ENCODE assay signal across 33 cellular contexts in genomic region chr5:176714067-176714466, GRCh38.
DNase-seq lines count a peak whose midpoint lies in the region; ATAC-seq and TF ChIP-seq lines count a peak whose summit lies in the region.
"Had no signal": no experiment of that assay in that cellular context is flagged by ENCODE, and none has a peak within 500 bp of the region (broad histone marks: within the 10 kb centered on the region; RNA-seq: fewer than 3 reads in every experiment).

No MANE protein-coding gene starts in this region.

- intact Hi-C loops in activated CD4-positive, alpha-beta T cell treated with anti-CD3 and anti-CD28 coated beads for 36 hours (cut with DNase I, micrococcal nuclease) = no loop called here
- intact Hi-C loops in CD8-positive, alpha-beta T cell (cut with DNase I, micrococcal nuclease) = no loop called here

- H4K20me1 ChIP-seq in GM23248 (ENCODE audit: insufficient read depth) = no peaks in the 10 kb centered on the region

- CTCF ChIA-PET in activated CD4-positive, alpha-beta T cell treated with anti-CD3 and anti-CD28 coated beads for 36 hours (lab: Charles Lee) = no interaction called here
- CTCF ChIA-PET in activated CD4-positive, alpha-beta T cell treated with anti-CD3 and anti-CD28 coated beads, Interleukin-2, amount 10 ng/mL, durations not matched to agents 7 days and 5 days (lab: Charles Lee) = interaction anchor here (1.1 to 2.3 kb wide), 2 partner anchors 11 to 23 kb away, joined by 4 to 6 read pairs; no protein-coding TSS in a partner anchor
- CTCF ChIA-PET in CD8-positive, alpha-beta T cell (lab: Charles Lee) = interaction anchor here (0.6 kb wide), 1 partner anchor 258 kb away, joined by 3 read pairs; no protein-coding TSS in a partner anchor

- H3K9me2 ChIP-seq in GM23248 (ENCODE audit: insufficient read depth) = no peaks in the 10 kb centered on the region

- DNase-seq in activated CD4-positive, alpha-beta T cell treated with anti-CD3 and anti-CD28 coated beads for 36 hours = peak; percentile 33
- DNase-seq in activated CD4-positive, alpha-beta T cell treated with anti-CD3 and anti-CD28 coated beads, Interleukin-2, amount 10 ng/mL, durations not matched to agents 7 days and 5 days = no peak
- peak; percentile 23 for DNase-seq in GM23248
- DNase-seq in RPMI7951 (ENCODE audit: low read depth) = peak; percentile 51
- DNase-seq in fibroblast of mammary gland (ENCODE audit: low read depth) = peak; percentile 8
- no peak for DNase-seq in CD8-positive, alpha-beta T cell
- DNase-seq in omental fat pad (ENCODE audit: low spot score) = no peak
- DNase-seq: 8988T; activated CD4-positive, alpha-beta T cell treated with anti-CD3 and anti-CD28 coated beads, Interleukin-2, amount 50 U/mL, for 4 hours; activated CD8-positive, alpha-beta memory T cell treated with anti-CD3 and anti-CD28 coated beads, Interleukin-2, amount 50 U/mL, for 48 hours; activated naive CD4-positive, alpha-beta T cell treated with Interleukin-2 at 50 U/mL for 16 hours; adrenal gland; body of pancreas; cerebellar nuclear complex; dorsolateral prefrontal cortex; GOT3; left cardiac atrium; MM.1S; NCI-H1417 treated with DMSO at 0.1 percent for 48 hours; NCI-H2081; NCI-H2227 treated with DMSO at 0.1 percent for 48 hours; NCI-H69; stimulated activated naive B cell treated with anti-CD40 and anti-IgM and Interleukin-4, amounts not matched to agents 10 μg/mL and 1 μg/mL and 100 μg/mL, for 72 hours; T-helper 9 cell had no signal

- H3K27ac ChIP-seq in GM23248 = no peak overlapping the region
- no peak overlapping the region for H3K27ac ChIP-seq in CD8-positive, alpha-beta T cell (ENCODE audit: low read depth, low read length)
- H3K27ac ChIP-seq: adrenal gland, body of pancreas, C4-2B, gastroesophageal sphincter, hepatocyte, SJSA1 had no signal

- in situ Hi-C loops in GM23248 (cut with MboI) = no loop called here

- H3K4me3 ChIP-seq in GM23248 (no peak overlapping the region), fibroblast of mammary gland (ENCODE audit: control insufficient read depth, low read depth, low read length) (no peak overlapping the region)
- no peak overlapping the region for H3K4me3 ChIP-seq in CD8-positive, alpha-beta T cell (ENCODE audit: low read depth, low read length)
- H3K4me3 ChIP-seq: adrenal gland, body of pancreas, dorsolateral prefrontal cortex, gastroesophageal sphincter, hepatocyte, K562, SJSA1 had no signal

- no peak overlapping the region for H3K4me3 Mint-ChIP-seq in activated CD4-positive, alpha-beta T cell treated with anti-CD3 and anti-CD28 coated beads for 36 hours
- H3K4me3 Mint-ChIP-seq in activated CD4-positive, alpha-beta T cell treated with anti-CD3 and anti-CD28 coated beads, Interleukin-2, amount 10 ng/mL, durations not matched to agents 7 days and 5 days = no peak overlapping the region
- H3K4me3 Mint-ChIP-seq in CD8-positive, alpha-beta T cell = no peak overlapping the region
- H3K4me3 Mint-ChIP-seq: activated T-helper 1 cell treated with anti-CD3 and anti-CD28 coated beads, Interleukin-12 subunit alpha, Interleukin-12 subunit beta, Interleukin-2, Interleukin-4 antibody, amounts not matched to agents 30 ng/mL and 10 ng/mL and 1 ng/mL, durations not matched to agents 14 hours and 24 hours and 36 hours; nephron; stimulated activated naive B cell treated with anti-CD40 and anti-IgM and Interleukin-4, amounts not matched to agents 10 μg/mL and 1 μg/mL and 100 μg/mL, for 72 hours; WTC11 had no signal

- no peaks in the 10 kb centered on the region for H3K9me3 Mint-ChIP-seq in activated CD4-positive, alpha-beta T cell treated with anti-CD3 and anti-CD28 coated beads for 36 hours (ENCODE audit: low read depth)
- no peaks in the 10 kb centered on the region for H3K9me3 Mint-ChIP-seq in activated CD4-positive, alpha-beta T cell treated with anti-CD3 and anti-CD28 coated beads, Interleukin-2, amount 10 ng/mL, durations not matched to agents 7 days and 5 days
- peaks cover 4% of the 10 kb centered on the region for H3K9me3 Mint-ChIP-seq in CD8-positive, alpha-beta T cell
- H3K9me3 Mint-ChIP-seq: activated T-helper 1 cell treated with anti-CD3 and anti-CD28 coated beads, Interleukin-12 subunit alpha, Interleukin-12 subunit beta, Interleukin-2, Interleukin-4 antibody, amounts not matched to agents 30 ng/mL and 10 ng/mL and 1 ng/mL, durations not matched to agents 14 hours and 24 hours and 36 hours had no signal

- no peak overlapping the region for H3K27ac Mint-ChIP-seq in activated CD4-positive, alpha-beta T cell treated with anti-CD3 and anti-CD28 coated beads for 36 hours
- H3K27ac Mint-ChIP-seq in activated CD4-positive, alpha-beta T cell treated with anti-CD3 and anti-CD28 coated beads, Interleukin-2, amount 10 ng/mL, durations not matched to agents 7 days and 5 days = no peak overlapping the region
- no peak overlapping the region for H3K27ac Mint-ChIP-seq in CD8-positive, alpha-beta T cell
- H3K27ac Mint-ChIP-seq: activated T-helper 1 cell treated with anti-CD3 and anti-CD28 coated beads, Interleukin-12 subunit alpha, Interleukin-12 subunit beta, Interleukin-2, Interleukin-4 antibody, amounts not matched to agents 30 ng/mL and 10 ng/mL and 1 ng/mL, durations not matched to agents 14 hours and 24 hours and 36 hours; nephron; stimulated activated naive B cell treated with anti-CD40 and anti-IgM and Interleukin-4, amounts not matched to agents 10 μg/mL and 1 μg/mL and 100 μg/mL, for 72 hours; WTC11 had no signal

- peaks cover 4% of the 10 kb centered on the region for H3K4me1 Mint-ChIP-seq in activated CD4-positive, alpha-beta T cell treated with anti-CD3 and anti-CD28 coated beads for 36 hours
- H3K4me1 Mint-ChIP-seq in activated CD4-positive, alpha-beta T cell treated with anti-CD3 and anti-CD28 coated beads, Interleukin-2, amount 10 ng/mL, durations not matched to agents 7 days and 5 days = no peaks in the 10 kb centered on the region
- no peaks in the 10 kb centered on the region for H3K4me1 Mint-ChIP-seq in CD8-positive, alpha-beta T cell (ENCODE audit: low read depth)
- H3K4me1 Mint-ChIP-seq: stimulated activated naive B cell treated with anti-CD40 and anti-IgM and Interleukin-4, amounts not matched to agents 10 μg/mL and 1 μg/mL and 100 μg/mL, for 72 hours had no signal

- H3F3A ChIP-seq in GM23248 (ENCODE audit: insufficient read depth) = no peaks in the 10 kb centered on the region

- H2AFZ ChIP-seq in GM23248 = no peak overlapping the region
- H2AFZ ChIP-seq: hepatocyte had no signal

- peaks cover 15% of the 10 kb centered on the region for H3K27me3 ChIP-seq in GM23248 (replicated peaks; ENCODE audit: insufficient read depth)
- peaks cover 4% of the 10 kb centered on the region for H3K27me3 ChIP-seq in CD8-positive, alpha-beta T cell (ENCODE audit: insufficient read depth, low read length)
- H3K27me3 ChIP-seq: adrenal gland, body of pancreas had no signal

- H3K4me2 ChIP-seq in GM23248 (ENCODE audit: unreplicated experiment) = no peak overlapping the region
- H3K4me2 ChIP-seq: hepatocyte had no signal

- H3K36me3 ChIP-seq in GM23248 (ENCODE audit: low read depth) = no peaks in the 10 kb centered on the region
- no peaks in the 10 kb centered on the region for H3K36me3 ChIP-seq in CD8-positive, alpha-beta T cell (ENCODE audit: insufficient read depth, low read length)
- H3K36me3 ChIP-seq: adrenal gland, gastroesophageal sphincter, SJSA1 had no signal

- TF ChIP-seq CTCF in fibroblast of mammary gland (conservative IDR thresholded peaks at IDR 0.05; ENCODE audit: control insufficient read depth, insufficient read depth, low read depth, low read length) (no peak), omental fat pad (IDR thresholded peaks at IDR 0.05) (no peak)
- no peak for TF ChIP-seq CTCF in CD8-positive, alpha-beta T cell (IDR thresholded peaks at IDR 0.05)

- POLR2A ChIA-PET in activated CD4-positive, alpha-beta T cell treated with anti-CD3 and anti-CD28 coated beads for 36 hours (lab: Charles Lee) = no interaction called here
- POLR2A ChIA-PET in activated CD4-positive, alpha-beta T cell treated with anti-CD3 and anti-CD28 coated beads, Interleukin-2, amount 10 ng/mL, durations not matched to agents 7 days and 5 days (lab: Charles Lee) = no interaction called here
- POLR2A ChIA-PET in CD8-positive, alpha-beta T cell (lab: Charles Lee) = no interaction called here

- no peaks in the 10 kb centered on the region for H3K4me1 ChIP-seq in GM23248 (ENCODE audit: insufficient read depth)
- H3K4me1 ChIP-seq in CD8-positive, alpha-beta T cell (ENCODE audit: insufficient read depth, low read length) = no peaks in the 10 kb centered on the region
- H3K4me1 ChIP-seq: adrenal gland, body of pancreas, gastroesophageal sphincter, SJSA1 had no signal

- peaks cover 32% of the 10 kb centered on the region for H3K27me3 Mint-ChIP-seq in activated CD4-positive, alpha-beta T cell treated with anti-CD3 and anti-CD28 coated beads for 36 hours
- H3K27me3 Mint-ChIP-seq in activated CD4-positive, alpha-beta T cell treated with anti-CD3 and anti-CD28 coated beads, Interleukin-2, amount 10 ng/mL, durations not matched to agents 7 days and 5 days = peaks cover 30% of the 10 kb centered on the region
- H3K27me3 Mint-ChIP-seq in CD8-positive, alpha-beta T cell (ENCODE audit: low read depth) = peaks cover 47% of the 10 kb centered on the region

- no peak overlapping the region for H3K9ac ChIP-seq in GM23248

- WGBS in GM23248 (ENCODE audit: low coverage in 1 of 2, low lambda C conversion rate in 2 of 2, missing lambda C conversion rate in 2 of 2), 2 experiments = 59 to 61% methylated on average over 4 of the region's 4 CpGs

- no peaks in the 10 kb centered on the region for H3K9me3 ChIP-seq in GM23248 (ENCODE audit: low read depth)
- no peaks in the 10 kb centered on the region for H3K9me3 ChIP-seq in CD8-positive, alpha-beta T cell (ENCODE audit: low read length)
- H3K9me3 ChIP-seq: adrenal gland, body of pancreas had no signal

- peak; percentile 55 for ATAC-seq in activated CD4-positive, alpha-beta T cell treated with anti-CD3 and anti-CD28 coated beads for 36 hours
- ATAC-seq in GM19467 (IDR thresholded peaks at IDR 0.05; ENCODE audit: unreplicated experiment) = no peak
- ATAC-seq in CD8-positive, alpha-beta T cell = no peak
- no peak for ATAC-seq in omental fat pad (ENCODE audit: low FRiP score)
- ATAC-seq: body of pancreas; gastroesophageal sphincter; K562; left cardiac atrium; stimulated activated naive B cell treated with anti-CD40 and anti-IgM and Interleukin-4, amounts not matched to agents 10 μg/mL and 1 μg/mL and 100 μg/mL, for 72 hours; WTC11 had no signal

- H3K36me3 Mint-ChIP-seq in activated CD4-positive, alpha-beta T cell treated with anti-CD3 and anti-CD28 coated beads for 36 hours (ENCODE audit: low read depth) = peaks cover 3% of the 10 kb centered on the region
- no peaks in the 10 kb centered on the region for H3K36me3 Mint-ChIP-seq in activated CD4-positive, alpha-beta T cell treated with anti-CD3 and anti-CD28 coated beads, Interleukin-2, amount 10 ng/mL, durations not matched to agents 7 days and 5 days (ENCODE audit: low read depth)
- no peaks in the 10 kb centered on the region for H3K36me3 Mint-ChIP-seq in CD8-positive, alpha-beta T cell

- no peaks in the 10 kb centered on the region for H3K79me2 ChIP-seq in GM23248 (ENCODE audit: insufficient read depth)
- H3K79me2 ChIP-seq: hepatocyte had no signal

Comparison
In these comparisons a context has a peak if more than half of its experiments do, and no peak if none do; other contexts are left out.
1. DNase-seq: peak in activated CD4-positive, alpha-beta T cell treated with anti-CD3 and anti-CD28 coated beads for 36 hours (single experiment), GM23248 (single experiment), RPMI7951 (single experiment) and fibroblast of mammary gland (single experiment); none in activated CD4-positive, alpha-beta T cell treated with anti-CD3 and anti-CD28 coated beads, Interleukin-2, amount 10 ng/mL, durations not matched to agents 7 days and 5 days (single experiment), CD8-positive, alpha-beta T cell (0 of 7) and omental fat pad (single experiment).